ENCODE assay signal across 8 cellular contexts in the genomic region with DNA sequence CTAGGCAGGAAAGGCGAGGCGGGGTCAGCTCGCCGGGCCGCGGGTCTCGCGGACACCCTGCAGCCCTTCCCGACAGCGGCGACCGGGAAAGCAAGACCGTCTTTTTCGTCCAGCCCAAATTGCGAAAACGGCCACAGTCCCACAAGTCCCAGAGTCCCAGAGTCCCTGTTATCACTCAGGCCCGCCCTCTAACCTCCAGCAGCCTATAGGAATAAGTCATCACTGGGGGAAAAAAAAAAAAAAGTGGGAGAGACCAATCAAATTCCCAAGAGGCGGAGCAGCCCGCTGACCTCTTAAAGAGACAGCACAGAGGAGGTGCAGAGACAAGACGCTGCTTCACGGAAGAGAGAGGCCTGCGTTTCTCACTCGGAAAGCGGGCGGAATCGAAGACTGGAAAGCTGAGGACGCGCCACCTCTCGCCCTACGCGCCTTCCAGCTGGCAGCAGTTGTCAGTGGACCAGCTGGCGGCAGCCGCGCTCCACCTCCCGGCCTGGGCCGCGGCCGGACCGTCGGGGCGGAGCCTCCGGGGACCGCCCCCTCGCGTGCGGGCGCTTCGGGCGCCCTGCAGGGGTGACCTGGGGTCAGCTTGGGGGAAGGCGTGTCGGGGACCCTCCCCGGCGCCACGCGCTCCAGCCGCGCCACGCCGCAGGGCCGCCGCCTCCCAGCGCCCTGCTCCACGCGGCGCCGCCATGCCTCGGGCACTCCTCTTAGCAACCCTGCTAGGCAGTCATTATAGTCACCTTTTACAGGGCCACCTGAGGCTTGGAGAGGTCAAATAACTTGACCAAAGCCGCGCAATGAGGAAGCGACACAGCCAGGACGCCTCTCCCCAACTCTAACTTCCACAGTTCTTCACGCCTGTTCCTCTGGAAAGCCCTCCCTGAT. TPM values are rescaled to one million over a fixed set of nuclear protein-coding genes. Genes with fewer than 3 reads are reported as not detected.
DNase-seq lines count a peak whose midpoint lies in the region; ATAC-seq and TF ChIP-seq lines count a peak whose summit lies in the region.

A gene (minus strand): TSS at position 141 of the 885 bp plus-strand sequence. CDS start 10,587 bp downstream, outside the sequence.

- TF ChIP-seq CTCF in BJ (IDR thresholded peaks at IDR 0.05; ENCODE audit: insufficient read depth, low read depth, low read length), result no peak
- no peak for TF ChIP-seq CTCF in choroid plexus epithelial cell (conservative IDR thresholded peaks at IDR 0.05; ENCODE audit: low read depth, low read length)

- peak; percentile 73 for TF ChIP-seq POLR2A in GM19193 (IDR thresholded peaks at IDR 0.05; ENCODE audit: extremely low read depth, insufficient read depth, insufficient read length)

- peak within 1 kb of the TSS; percentile 84 for H3K4me3 Mint-ChIP-seq in activated CD4-positive, alpha-beta T cell treated with anti-CD3 and anti-CD28 coated beads for 36 hours

- no peaks in the 10 kb centered on the region for H3K9me3 Mint-ChIP-seq in activated CD4-positive, alpha-beta T cell treated with anti-CD3 and anti-CD28 coated beads for 36 hours (ENCODE audit: low read depth)

- H3K36me3 Mint-ChIP-seq in activated CD4-positive, alpha-beta T cell treated with anti-CD3 and anti-CD28 coated beads for 36 hours (ENCODE audit: low read depth), result peaks cover 5% of the 10 kb centered on the region

- H3K4me3 ChIP-seq in BJ (ENCODE audit: low read depth, low read length) (peak within 1 kb of the TSS; percentile 72), choroid plexus epithelial cell (ENCODE audit: low read depth, low read length) (peak within 1 kb of the TSS; percentile 87)

- peak; percentile 74 for ATAC-seq in HG03439 (IDR thresholded peaks at IDR 0.05; ENCODE audit: unreplicated experiment)
- ATAC-seq in activated CD4-positive, alpha-beta T cell treated with anti-CD3 and anti-CD28 coated beads for 36 hours, result peak; percentile 86

- H3K27me3 Mint-ChIP-seq in activated CD4-positive, alpha-beta T cell treated with anti-CD3 and anti-CD28 coated beads for 36 hours, result no peaks in the 10 kb centered on the region

- CTCF ChIA-PET in BJ (lab: Yijun Ruan, JAX), result interaction anchor here (1.1 to 1.6 kb wide), 2 partner anchors 9 to 16 kb away, joined by 3 to 5 read pairs; no protein-coding TSS in a partner anchor
- CTCF ChIA-PET in activated CD4-positive, alpha-beta T cell treated with anti-CD3 and anti-CD28 coated beads for 36 hours (lab: Charles Lee), result interaction anchor here (0.6 to 1.6 kb wide), 4 partner anchors 8 to 292 kb away, joined by 3 to 5 read pairs (median 3); no protein-coding TSS in a partner anchor

- peaks cover 25% of the 10 kb centered on the region for H3K4me1 Mint-ChIP-seq in activated CD4-positive, alpha-beta T cell treated with anti-CD3 and anti-CD28 coated beads for 36 hours

- peak within 1 kb of the TSS; percentile 96 for H3K27ac Mint-ChIP-seq in activated CD4-positive, alpha-beta T cell treated with anti-CD3 and anti-CD28 coated beads for 36 hours

- POLR2A ChIA-PET in BJ (lab: Charles Lee), result no interaction called here
- POLR2A ChIA-PET in activated CD4-positive, alpha-beta T cell treated with anti-CD3 and anti-CD28 coated beads for 36 hours (lab: Charles Lee), result interaction anchor here (0.6 to 1.3 kb wide), 4 partner anchors 12 to 970 kb away, joined by 4 to 7 read pairs (median 4); no protein-coding TSS in a partner anchor

- DNase-seq in BJ (ENCODE audit: low read depth) (peak; percentile 90), NCI-H510A (lab: John Stamatoyannopoulos, UW) (peak; percentile 87), choroid plexus epithelial cell (ENCODE audit: low read depth) (peak; percentile 98), kidney glomerular epithelial cell (lab: John Stamatoyannopoulos, UW) (peak; percentile 98)
- DNase-seq in activated CD4-positive, alpha-beta T cell treated with anti-CD3 and anti-CD28 coated beads for 36 hours, result peak; percentile 88
- peak; percentile 36 to 45 for DNase-seq in stimulated activated CD4-positive, alpha-beta T cell treated with anti-CD3 and anti-CD28 coated beads, Interleukin-1b, Interleukin-23, amount 100 ng/mL, for 1 hour (ENCODE audit: low read depth in 2 of 2)

- peaks cover 2% of the 10 kb centered on the region; the same call in 1 of the 2 replicates for H3K36me3 ChIP-seq in BJ (ENCODE audit: control insufficient read depth, insufficient read depth, low read length)

- intact Hi-C loops in activated CD4-positive, alpha-beta T cell treated with anti-CD3 and anti-CD28 coated beads for 36 hours (cut with DNase I, micrococcal nuclease), result loop anchor here (1.0 to 10.0 kb wide), 14 partner anchors 7 to 1674 kb away; a partner anchor contains a TSS

- H3K27me3 ChIP-seq in BJ (ENCODE audit: control insufficient read depth, insufficient read depth, low read length), result no peaks in the 10 kb centered on the region

RNA-seq across cellular contexts. Expression of the gene that starts here (rescaled TPM):
- 42.3 and 72.2 TPM in 2 replicates for polyA plus RNA-seq in BJ (2011; rRNA removed)
- 46.3 and 77.7 TPM in 2 replicates for polyA minus RNA-seq in BJ (2011; rRNA and poly(A)+ RNA removed)
- 10 to 100 TPM; 22.5 to 24.8 TPM for total RNA-seq in activated CD4-positive, alpha-beta T cell treated with anti-CD3 and anti-CD28 coated beads for 36 hours

Comparison
In these comparisons a context has a peak if more than half of its experiments do, and no peak if none do; other contexts are left out.
1. Peak in every context shown above with its lines: DNase-seq, ATAC-seq and H3K4me3 ChIP-seq.
2. DNase-seq: peak in every context shown above with its lines; median percentile 98 in choroid plexus epithelial cell; 98 in kidney glomerular epithelial cell; 90 in BJ; 88 in activated CD4-positive, alpha-beta T cell treated with anti-CD3 and anti-CD28 coated beads for 36 hours; 87 in NCI-H510A; 40 in stimulated activated CD4-positive, alpha-beta T cell treated with anti-CD3 and anti-CD28 coated beads, Interleukin-1b, Interleukin-23, amount 100 ng/mL, for 1 hour.